In genomic region chr7:156618078-156618790, GRCh38 we compare ENCODE assay signal across 18 cellular contexts. TPM values are rescaled to one million over a fixed set of nuclear protein-coding genes. Genes with fewer than 3 reads are reported as not detected.
"Had no signal": no experiment of that assay in that cellular context is flagged by ENCODE, and none has a peak within 500 bp of the region (broad histone marks: within the 10 kb centered on the region; RNA-seq: fewer than 3 reads in every experiment).

No MANE protein-coding gene starts in this region.

- H3K9me3 Mint-ChIP-seq: natural killer cell treated with Interleukin-12 subunit alpha and Interleukin-12 subunit beta and Interleukin-15 and Interleukin-18, amount 100 ng/mL, for 72 hours had no signal

- DNase-seq: cortex of kidney; dorsolateral prefrontal cortex; effector CD8-positive, alpha-beta T cell; foreskin melanocyte; head of caudate nucleus; left colon; mammary epithelial cell; sigmoid colon; stimulated activated CD4-positive, alpha-beta T cell treated with anti-CD3 and anti-CD28 coated beads, Interleukin-2, amount 100 ng/mL, for 24 hours; stimulated activated CD4-positive, alpha-beta T cell treated with anti-CD3 and anti-CD28 coated beads, Interleukin-4, amount 100 ng/mL, for 4 hours; stimulated activated naive B cell treated with anti-CD40 and anti-IgM and Interleukin-4, amounts not matched to agents 10 μg/mL and 1 μg/mL and 100 μg/mL, for 72 hours; stimulated activated naive CD8-positive, alpha-beta T cell treated with anti-CD3 and anti-CD28 coated beads, Interleukin-15, amount 100 ng/mL, for 72 hours; trophoblast cell had no signal

- H3K4me3 ChIP-seq: dorsolateral prefrontal cortex, hepatocyte, prostate gland, sigmoid colon, skin epidermis had no signal

- H2AFZ ChIP-seq: hepatocyte, parathyroid adenoma had no signal

- H3K27ac Mint-ChIP-seq: natural killer cell treated with Interleukin-12 subunit alpha and Interleukin-12 subunit beta and Interleukin-15 and Interleukin-18, amount 100 ng/mL, for 72 hours; stimulated activated naive B cell treated with anti-CD40 and anti-IgM and Interleukin-4, amounts not matched to agents 10 μg/mL and 1 μg/mL and 100 μg/mL, for 72 hours; stimulated activated naive CD8-positive, alpha-beta T cell treated with anti-CD3 and anti-CD28 coated beads, Interleukin-15, amount 100 ng/mL, for 72 hours had no signal

- H3K9me3 ChIP-seq: prostate gland had no signal

- ATAC-seq: natural killer cell treated with Interleukin-12 subunit alpha and Interleukin-12 subunit beta and Interleukin-15 and Interleukin-18, amount 100 ng/mL, for 72 hours; stimulated activated naive CD8-positive, alpha-beta T cell treated with anti-CD3 and anti-CD28 coated beads, Interleukin-15, amount 100 ng/mL, for 72 hours had no signal

- H3K36me3 ChIP-seq: prostate gland, sigmoid colon had no signal

- H3K79me2 ChIP-seq: hepatocyte, parathyroid adenoma had no signal

- H3K27ac ChIP-seq: parathyroid adenoma, prostate gland, sigmoid colon, skin epidermis had no signal

- H3K4me3 Mint-ChIP-seq: natural killer cell treated with Interleukin-12 subunit alpha and Interleukin-12 subunit beta and Interleukin-15 and Interleukin-18, amount 100 ng/mL, for 72 hours had no signal

- H3K9ac ChIP-seq: parathyroid adenoma had no signal

- H3K4me1 ChIP-seq: parathyroid adenoma had no signal

- H3K36me3 Mint-ChIP-seq: natural killer cell treated with Interleukin-12 subunit alpha and Interleukin-12 subunit beta and Interleukin-15 and Interleukin-18, amount 100 ng/mL, for 72 hours had no signal

- H3K4me2 ChIP-seq: hepatocyte had no signal

RNA-seq across cellular contexts. Expression of gene RNF32, which starts 22.3 kb away (rescaled TPM):
- total RNA-seq: natural killer cell treated with Interleukin-12 subunit alpha and Interleukin-12 subunit beta and Interleukin-15 and Interleukin-18, amount 100 ng/mL, for 72 hours had no signal
